26 cellular contexts compared by ENCODE assay signal in genomic region chr4:143289370-143289769, GRCh38.
"Had no signal": no experiment of that assay in that cellular context is flagged by ENCODE, and none has a peak within 500 bp of the region (broad histone marks: within the 10 kb centered on the region; RNA-seq: fewer than 3 reads in every experiment).

No MANE protein-coding gene starts in this region.

- H3K27ac Mint-ChIP-seq: activated CD4-positive, alpha-beta memory T cell treated with anti-CD3 and anti-CD28 coated beads, Interleukin-2, amount 10 ng/mL, durations not matched to agents 7 days and 5 days; activated CD4-positive, alpha-beta T cell treated with anti-CD3 and anti-CD28 coated beads, Interleukin-2, amount 10 ng/mL, durations not matched to agents 7 days and 5 days; activated T-cell treated with anti-CD3 and anti-CD28 coated beads, Interleukin-2, amount 50 U/mL, for 24 hours; immature natural killer cell; natural killer cell; neural progenitor cell; WTC11 had no signal

- H3K27me3 ChIP-seq: brain microvascular endothelial cell, gastroesophageal sphincter, neural progenitor cell, suprapubic skin, tibial artery, upper lobe of right lung had no signal

- H3K36me3 Mint-ChIP-seq: immature natural killer cell, natural killer cell, neural progenitor cell, WTC11 had no signal

- H3K27ac ChIP-seq: brain microvascular endothelial cell, coronary artery, neural progenitor cell, suprapubic skin, tibial artery, upper lobe of right lung had no signal

- H3K4me1 Mint-ChIP-seq: activated CD4-positive, alpha-beta memory T cell treated with anti-CD3 and anti-CD28 coated beads, Interleukin-2, amount 10 ng/mL, durations not matched to agents 7 days and 5 days; activated CD4-positive, alpha-beta T cell treated with anti-CD3 and anti-CD28 coated beads, Interleukin-2, amount 10 ng/mL, durations not matched to agents 7 days and 5 days; immature natural killer cell; natural killer cell had no signal

- ATAC-seq: gastroesophageal sphincter, natural killer cell, right cardiac atrium, upper lobe of right lung, WTC11 had no signal

- H3K9me3 ChIP-seq: gastroesophageal sphincter, suprapubic skin, tibial artery, upper lobe of right lung had no signal

- H3K4me3 ChIP-seq: coronary artery, gastroesophageal sphincter, neural progenitor cell, suprapubic skin, tibial artery, upper lobe of right lung had no signal

- H3K36me3 ChIP-seq: brain microvascular endothelial cell, gastroesophageal sphincter, neural progenitor cell, suprapubic skin, tibial artery, upper lobe of right lung had no signal

- H3K4me3 Mint-ChIP-seq: activated CD4-positive, alpha-beta memory T cell treated with anti-CD3 and anti-CD28 coated beads, Interleukin-2, amount 10 ng/mL, durations not matched to agents 7 days and 5 days; activated CD4-positive, alpha-beta T cell treated with anti-CD3 and anti-CD28 coated beads, Interleukin-2, amount 10 ng/mL, durations not matched to agents 7 days and 5 days; activated T-cell treated with anti-CD3 and anti-CD28 coated beads, Interleukin-2, amount 50 U/mL, for 24 hours; immature natural killer cell; natural killer cell; neural progenitor cell; WTC11 had no signal

- H3K9me3 Mint-ChIP-seq: activated CD4-positive, alpha-beta memory T cell treated with anti-CD3 and anti-CD28 coated beads, Interleukin-2, amount 10 ng/mL, durations not matched to agents 7 days and 5 days; activated CD4-positive, alpha-beta T cell treated with anti-CD3 and anti-CD28 coated beads, Interleukin-2, amount 10 ng/mL, durations not matched to agents 7 days and 5 days; activated T-cell treated with anti-CD3 and anti-CD28 coated beads, Interleukin-2, amount 50 U/mL, for 24 hours; immature natural killer cell; natural killer cell; neural progenitor cell; WTC11 had no signal

- DNase-seq: activated CD4-positive, alpha-beta memory T cell treated with anti-CD3 and anti-CD28 coated beads, Interleukin-2, amount 10 ng/mL, durations not matched to agents 7 days and 5 days; activated CD4-positive, alpha-beta T cell treated with anti-CD3 and anti-CD28 coated beads for 1 hour; activated CD4-positive, alpha-beta T cell treated with anti-CD3 and anti-CD28 coated beads, Interleukin-2, amount 10 ng/mL, durations not matched to agents 7 days and 5 days; activated CD8-positive, alpha-beta memory T cell treated with anti-CD3 and anti-CD28 coated beads, Interleukin-2, amount 50 U/mL, for 48 hours; activated gamma-delta T cell; activated naive CD4-positive, alpha-beta T cell treated with anti-CD3 and anti-CD28 coated beads, Interleukin-2, amount 50 U/mL, for 16 hours; activated T-cell treated with anti-CD3 and anti-CD28 coated beads, Interleukin-2, amount 50 U/mL, for 24 hours; amniotic stem cell; brain microvascular endothelial cell; head of caudate nucleus; hypothalamus; immature natural killer cell; midbrain; natural killer cell; right cardiac atrium; stimulated activated CD4-positive, alpha-beta T cell treated with anti-CD3 and anti-CD28 coated beads, Interleukin-15, amount 100 ng/mL, for 24 hours; stimulated activated CD4-positive, alpha-beta T cell treated with anti-CD3 and anti-CD28 coated beads, Interleukin-2, amount 100 ng/mL, for 24 hours; stimulated activated naive CD4-positive, alpha-beta T cell; T1000; tibial artery; upper lobe of right lung had no signal
